Comparison of ENCODE assay signal across 14 cellular contexts in the genomic region with DNA sequence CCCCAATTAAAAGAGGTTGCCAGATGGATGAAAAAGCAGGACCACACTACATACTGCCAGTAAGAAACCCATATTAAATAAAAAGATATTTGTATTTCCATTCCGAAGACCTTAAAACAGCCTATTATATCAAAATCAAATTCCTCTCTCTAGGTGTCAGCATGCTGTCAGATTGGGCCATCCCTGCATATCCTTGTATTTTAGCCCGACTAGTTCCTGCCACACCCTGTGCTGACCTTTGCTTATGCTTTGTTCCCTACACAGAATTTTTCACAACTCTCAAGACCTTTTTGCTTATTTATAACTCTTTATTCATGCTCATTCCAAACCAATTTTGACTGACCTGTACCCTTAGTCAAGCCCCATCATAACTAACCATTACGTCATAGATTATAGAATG. TPM values are rescaled to one million over a fixed set of nuclear protein-coding genes. Genes with fewer than 3 reads are reported as not detected.
"Had no signal": no experiment of that assay in that cellular context is flagged by ENCODE, and none has a peak within 500 bp of the region (broad histone marks: within the 10 kb centered on the region; RNA-seq: fewer than 3 reads in every experiment).

No MANE protein-coding gene starts in this region.

- H3K4me1 ChIP-seq: right atrium auricular region, upper lobe of left lung, uterus had no signal

- H3K4me2 ChIP-seq: hepatocyte, smooth muscle cell had no signal

- DNase-seq: effector memory CD4-positive, alpha-beta T cell; foreskin melanocyte; head of caudate nucleus; natural killer cell; posterior cingulate gyrus; stimulated activated CD4-positive, alpha-beta T cell treated with anti-CD3 and anti-CD28 coated beads, Interleukin-2, amount 100 ng/mL, for 48 hours; stimulated activated naive CD4-positive, alpha-beta T cell treated with Interleukin-2 at 50 U/mL for 16 hours; upper lobe of left lung; uterus had no signal

- H3K27ac Mint-ChIP-seq: natural killer cell had no signal

- ATAC-seq: natural killer cell had no signal

- H3K4me3 ChIP-seq: hepatocyte, right atrium auricular region, smooth muscle cell, upper lobe of left lung, uterus had no signal

- H3K36me3 ChIP-seq: right atrium auricular region, upper lobe of left lung, uterus had no signal

- H3K9me3 Mint-ChIP-seq: natural killer cell, neural crest cell had no signal

- H3K27me3 ChIP-seq: hepatocyte, right atrium auricular region, upper lobe of left lung, uterus had no signal

- H2AFZ ChIP-seq: hepatocyte had no signal

- H3K4me3 Mint-ChIP-seq: natural killer cell, neural crest cell had no signal

- H3K27ac ChIP-seq: hepatocyte, right atrium auricular region, upper lobe of left lung, uterus had no signal

- H3K36me3 Mint-ChIP-seq: natural killer cell had no signal

- H3K9me3 ChIP-seq: right atrium auricular region, upper lobe of left lung, uterus had no signal

- H3K4me1 Mint-ChIP-seq: neural crest cell had no signal

RNA-seq across cellular contexts. Expression of a gene that starts 15.8 kb away (rescaled TPM):
- total RNA-seq: natural killer cell, osteocyte had no signal
